22 cellular contexts compared by ENCODE assay signal in the genomic region with DNA sequence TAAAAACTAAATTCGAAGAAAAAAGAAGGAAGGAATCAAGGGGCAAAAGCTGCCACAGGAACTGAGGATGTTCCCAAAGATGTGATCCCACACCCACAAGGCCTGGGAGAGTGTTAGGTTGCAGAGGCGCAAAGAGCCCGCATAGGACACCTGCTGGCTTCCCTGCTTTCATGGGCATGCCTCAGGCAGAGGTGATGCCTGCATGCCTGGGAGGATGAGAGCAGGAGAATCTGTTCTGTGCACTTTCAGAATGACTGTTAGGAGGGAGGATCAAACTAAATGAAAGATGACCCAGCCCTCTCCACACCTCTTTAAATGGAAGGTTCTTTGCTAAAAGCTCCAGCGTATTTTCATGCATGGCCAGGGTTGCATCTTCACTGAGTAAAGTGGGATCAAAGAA.
DNase-seq lines count a peak whose midpoint lies in the region; ATAC-seq and TF ChIP-seq lines count a peak whose summit lies in the region.
"Had no signal": no experiment of that assay in that cellular context is flagged by ENCODE, and none has a peak within 500 bp of the region (broad histone marks: within the 10 kb centered on the region; RNA-seq: fewer than 3 reads in every experiment).

No MANE protein-coding gene starts in this region.

- H3K36me3 Mint-ChIP-seq in progenitor cell of endocrine pancreas (ENCODE audit: insufficient read depth): peaks cover 4% of the 10 kb centered on the region

- in situ Hi-C loops in GM23248 (cut with MboI): loop anchor here (25.0 kb wide), 1 partner anchor 760 kb away; no protein-coding TSS in a partner anchor

- H3K9me2 ChIP-seq in GM23248 (ENCODE audit: insufficient read depth): no peaks in the 10 kb centered on the region

- no peak overlapping the region for H3K27ac ChIP-seq in GM23248
- H3K27ac ChIP-seq: heart right ventricle, ovary, sigmoid colon, tibial artery had no signal

- H3K4me3 Mint-ChIP-seq in progenitor cell of endocrine pancreas (ENCODE audit: low read depth): no peak overlapping the region
- H3K4me3 Mint-ChIP-seq: activated CD8-positive, alpha-beta T cell treated with anti-CD3 and anti-CD28 coated beads for 36 hours; activated naive CD4-positive, alpha-beta T cell treated with anti-CD3 and anti-CD28 coated beads, Interleukin-2, amount 50 U/mL, for 24 hours; CD8-positive, alpha-beta memory T cell; memory B cell had no signal

- ATAC-seq in GM18505 (IDR thresholded peaks at IDR 0.05; ENCODE audit: unreplicated experiment) (peak; percentile 43), HG02759 (IDR thresholded peaks at IDR 0.05; ENCODE audit: unreplicated experiment) (no peak)
- ATAC-seq: activated CD8-positive, alpha-beta T cell treated with anti-CD3 and anti-CD28 coated beads for 36 hours; heart right ventricle; naive thymus-derived CD4-positive, alpha-beta T cell had no signal

- TF ChIP-seq CTCF in GM20000 (IDR thresholded peaks at IDR 0.05; ENCODE audit: extremely low read depth, missing control alignments) (no peak), progenitor cell of endocrine pancreas (IDR thresholded peaks at IDR 0.05; ENCODE audit: unreplicated experiment) (no peak)

- no peaks in the 10 kb centered on the region for H4K20me1 ChIP-seq in GM23248 (ENCODE audit: insufficient read depth)

- H3K4me3 ChIP-seq in NT2/D1 (ENCODE audit: insufficient read length, low read depth) (no peak overlapping the region), GM23248 (no peak overlapping the region)
- H3K4me3 ChIP-seq: HAP-1, heart right ventricle, ovary, sigmoid colon, tibial artery had no signal

- no peaks in the 10 kb centered on the region for H3F3A ChIP-seq in GM23248 (ENCODE audit: insufficient read depth)

- no peak overlapping the region for H3K9ac ChIP-seq in NT2/D1 (ENCODE audit: insufficient read length, low read depth)
- no peak overlapping the region for H3K9ac ChIP-seq in GM23248

- no peak overlapping the region for H3K4me2 ChIP-seq in GM23248 (ENCODE audit: unreplicated experiment)

- H2AFZ ChIP-seq in GM23248: no peak overlapping the region

- H3K79me2 ChIP-seq in GM23248 (ENCODE audit: insufficient read depth): no peaks in the 10 kb centered on the region

- 95 to 96% methylated on average over 4 of the region's 4 CpGs for WGBS in GM23248 (ENCODE audit: low coverage in 1 of 2, low lambda C conversion rate in 2 of 2, missing lambda C conversion rate in 2 of 2), 2 experiments

- H3K27me3 ChIP-seq in NT2/D1 (ENCODE audit: insufficient read depth, insufficient read length) (no peaks in the 10 kb centered on the region), GM23248 (replicated peaks; ENCODE audit: insufficient read depth) (no peaks in the 10 kb centered on the region)
- H3K27me3 ChIP-seq: heart right ventricle, ovary, sigmoid colon, tibial artery had no signal

- no peak overlapping the region for H3K27ac Mint-ChIP-seq in progenitor cell of endocrine pancreas
- H3K27ac Mint-ChIP-seq: activated CD8-positive, alpha-beta T cell treated with anti-CD3 and anti-CD28 coated beads for 36 hours; activated naive CD4-positive, alpha-beta T cell treated with anti-CD3 and anti-CD28 coated beads, Interleukin-2, amount 50 U/mL, for 24 hours had no signal

- H3K4me1 ChIP-seq in NT2/D1 (ENCODE audit: insufficient read depth, insufficient read length) (peaks cover 2% of the 10 kb centered on the region), GM23248 (ENCODE audit: insufficient read depth) (0 out of 2 replicates have a peak, but pooled peaks cover 3% of the 10 kb centered on the region)
- H3K4me1 ChIP-seq: sigmoid colon, tibial artery had no signal

- TF ChIP-seq POLR2A in GM18505 (IDR thresholded peaks at IDR 0.05; ENCODE audit: borderline replicate concordance, extremely low read depth, insufficient read depth, insufficient read length): no peak

- H3K9me3 ChIP-seq in NT2/D1 (ENCODE audit: insufficient read depth, low read length) (no peaks in the 10 kb centered on the region), GM23248 (ENCODE audit: low read depth) (no peaks in the 10 kb centered on the region)
- H3K9me3 ChIP-seq: HAP-1, ovary, sigmoid colon, tibial artery had no signal

- peaks cover 4% of the 10 kb centered on the region for H3K9me3 Mint-ChIP-seq in progenitor cell of endocrine pancreas (ENCODE audit: low read depth)

- peak; percentile 45 for DNase-seq in GM20000 (ENCODE audit: low spot score)
- peak; percentile 56 for DNase-seq in NT2/D1 (ENCODE audit: low read depth, low spot score)
- DNase-seq in iPS DF 4.7 (ENCODE audit: extremely low read depth, low spot score): peak; percentile 16
- no peak for DNase-seq in progenitor cell of endocrine pancreas (ENCODE audit: low spot score, unreplicated experiment)
- DNase-seq in GM23248: no peak
- DNase-seq: activated CD8-positive, alpha-beta T cell treated with anti-CD3 and anti-CD28 coated beads for 36 hours; activated T-cell treated with anti-CD3 and anti-CD28 coated beads, Interleukin-2, amount 50 U/mL, for 1 hour; CD8-positive, alpha-beta memory T cell; heart right ventricle; naive thymus-derived CD4-positive, alpha-beta T cell; NCI-H1694; NCI-H446; ovary; sigmoid colon; stimulated activated naive CD4-positive, alpha-beta T cell treated with Interleukin-2 at 50 U/mL for 16 hours; SW 1271; tibial artery had no signal

- no peaks in the 10 kb centered on the region for H3K4me1 Mint-ChIP-seq in progenitor cell of endocrine pancreas (ENCODE audit: low read depth)

- no peaks in the 10 kb centered on the region for H3K36me3 ChIP-seq in NT2/D1 (ENCODE audit: insufficient read depth, insufficient read length, low read length)
- no peaks in the 10 kb centered on the region for H3K36me3 ChIP-seq in GM23248 (ENCODE audit: low read depth)
- H3K36me3 ChIP-seq: ovary, sigmoid colon had no signal

- no peaks in the 10 kb centered on the region for H3K27me3 Mint-ChIP-seq in progenitor cell of endocrine pancreas
- H3K27me3 Mint-ChIP-seq: activated CD8-positive, alpha-beta T cell treated with anti-CD3 and anti-CD28 coated beads for 36 hours; activated naive CD4-positive, alpha-beta T cell treated with anti-CD3 and anti-CD28 coated beads, Interleukin-2, amount 50 U/mL, for 24 hours; CD8-positive, alpha-beta memory T cell; memory B cell; naive thymus-derived CD4-positive, alpha-beta T cell had no signal

Comparison
In these comparisons a context has a peak if more than half of its experiments do, and no peak if none do; other contexts are left out.
1. DNase-seq: peak in GM20000 (single experiment), NT2/D1 (single experiment) and iPS DF 4.7 (single experiment); none in progenitor cell of endocrine pancreas (single experiment) and GM23248 (single experiment).